8 cellular contexts compared by ENCODE assay signal in genomic region chr7:43954524-43955228, GRCh38. TPM values are rescaled to one million over a fixed set of nuclear protein-coding genes. Genes with fewer than 3 reads are reported as not detected.
DNase-seq lines count a peak whose midpoint lies in the region; ATAC-seq, FAIRE-seq and TF ChIP-seq lines count a peak whose summit lies in the region.

No MANE protein-coding gene starts in this region.

- DNase-seq in ELR (ENCODE audit: low read depth) (peak; percentile 79), NT2/D1 (ENCODE audit: low read depth, low spot score) (peak; percentile 65), mammary epithelial cell (peak; percentile 66), left kidney (ENCODE audit: low read depth, low spot score) (peak; percentile 69), ovary (no peak)
- no peak for DNase-seq in activated effector memory CD4-positive, alpha-beta T cell treated with Interleukin-2 at 50 U/mL for 16 hours

- H3K4me1 ChIP-seq in NT2/D1 (ENCODE audit: insufficient read depth, insufficient read length) (no peaks in the 10 kb centered on the region), mammary epithelial cell (ENCODE audit: insufficient read depth, low read length) (no peaks in the 10 kb centered on the region), ovary (ENCODE audit: insufficient read depth) (no peaks in the 10 kb centered on the region)

- in situ Hi-C loops in mammary epithelial cell (cut with MboI; ENCODE audit: low sequenced_read_pairs in 2 of 2), result no loop called here

- intact Hi-C loops in mammary epithelial cell (cut with micrococcal nuclease), result loop anchor here (2.0 to 5.0 kb wide), 2 partner anchors 114 to 227 kb away; partner anchors contain the start of gene COA1
- intact Hi-C loops in ovary (cut with DNase I), result no loop called here

- H2AFZ ChIP-seq in mammary epithelial cell (ENCODE audit: low read depth, low read length), result no peak overlapping the region

- peak; percentile 59 for ATAC-seq in HG02870 (IDR thresholded peaks at IDR 0.05; ENCODE audit: unreplicated experiment)

- H3K9ac ChIP-seq in NT2/D1 (ENCODE audit: insufficient read length, low read depth), result no peak overlapping the region
- no peak overlapping the region for H3K9ac ChIP-seq in mammary epithelial cell (ENCODE audit: insufficient read depth, low read length)

- H3K4me3 ChIP-seq in NT2/D1 (ENCODE audit: insufficient read length, low read depth) (no peak overlapping the region), mammary epithelial cell (replicated peaks in 1 of 3; ENCODE audit: insufficient read depth in 1 of 3, low read depth in 2 of 3, low read length in 3 of 3) (no peak overlapping the region), ovary (no peak overlapping the region)

- WGBS in mammary epithelial cell (ENCODE audit: low coverage, missing lambda C conversion rate), result 69% methylated on average over 3 of the region's 3 CpGs
- 46 to 64% (median 51%) methylated on average over 3 of the region's 3 CpGs for WGBS in ovary, 3 donors

- no peaks in the 10 kb centered on the region for H3K27me3 ChIP-seq in NT2/D1 (ENCODE audit: insufficient read depth, insufficient read length)
- no peaks in the 10 kb centered on the region for H3K27me3 ChIP-seq in mammary epithelial cell (ENCODE audit: insufficient read depth, low read length)
- H3K27me3 ChIP-seq in ovary, result no peaks in the 10 kb centered on the region

- FAIRE-seq in A204.1 (lab: Jason Lieb, UNC), result peak; percentile 56

- H3K27ac ChIP-seq in mammary epithelial cell (ENCODE audit: insufficient read depth, low read depth, low read length) (no peak overlapping the region), ovary (no peak overlapping the region)

- TF ChIP-seq EP300 in ovary (IDR thresholded peaks at IDR 0.05), result no peak

- H3K79me2 ChIP-seq in mammary epithelial cell (ENCODE audit: insufficient read depth, low read length), result no peaks in the 10 kb centered on the region

- no peaks in the 10 kb centered on the region for H4K20me1 ChIP-seq in mammary epithelial cell (ENCODE audit: insufficient read depth, low read length)

- BruUV-seq in mammary epithelial cell (replicated peaks; lab: Mats Ljungman, UMichigan), result no TSS peak

- no peak overlapping the region for H3K4me2 ChIP-seq in mammary epithelial cell (ENCODE audit: insufficient read depth, low read depth, low read length)

- H3K36me3 ChIP-seq in NT2/D1 (ENCODE audit: insufficient read depth, insufficient read length, low read length), result peaks cover 9% of the 10 kb centered on the region
- no peaks in the 10 kb centered on the region for H3K36me3 ChIP-seq in mammary epithelial cell (ENCODE audit: insufficient read depth, low read length)
- no peaks in the 10 kb centered on the region for H3K36me3 ChIP-seq in ovary

- dilution Hi-C loops in mammary epithelial cell (cut with HindIII; ENCODE audit: low sequenced_read_pairs), result no loop called here

- TF ChIP-seq CTCF in mammary epithelial cell (conservative IDR thresholded peaks at IDR 0.05 in 1 of 2, IDR thresholded peaks at IDR 0.05 in 1 of 2; ENCODE audit: extremely low read depth in 1 of 2, insufficient read depth in 1 of 2, low read depth in 1 of 2, low read length in 2 of 2) (peak; percentile 56 to 73), ovary (IDR thresholded peaks at IDR 0.05) (no peak)

- CTCF ChIA-PET in mammary epithelial cell (lab: Charles Lee; ENCODE audit: low non-redundant PET), result interaction anchor here (0.5 kb wide), 1 partner anchor 114 kb away, joined by 7 read pairs; no protein-coding TSS in a partner anchor

- no peak for TF ChIP-seq POLR2A in ovary (IDR thresholded peaks at IDR 0.05)

- H3K9me3 ChIP-seq in NT2/D1 (ENCODE audit: insufficient read depth, low read length), result no peaks in the 10 kb centered on the region
- no peaks in the 10 kb centered on the region for H3K9me3 ChIP-seq in mammary epithelial cell (replicated peaks; ENCODE audit: insufficient read depth, low read length)
- no peaks in the 10 kb centered on the region for H3K9me3 ChIP-seq in ovary

RNA-seq across cellular contexts. Expression of gene UBE2D4, which starts 28.4 kb away (rescaled TPM):
- total RNA-seq in mammary epithelial cell, result 1 to 10 TPM; 3.9 to 7.7 TPM
- 8.7 TPM for polyA plus RNA-seq in mammary epithelial cell
- 8.8 TPM for polyA minus RNA-seq in mammary epithelial cell
- total RNA-seq in ovary, result 10 to 100 TPM in 6 of 7 donors, 1 to 10 TPM in 1; 9.1 to 24.8 (median 19.1) TPM
- polyA plus RNA-seq in ovary, result 10 to 100 TPM in 1 of 2 donors, 1 to 10 TPM in 1; 9.9 to 32.1 TPM

RNA-seq across cellular contexts. Expression of gene SPDYE1, which starts 43.0 kb away (rescaled TPM):
- under 1 TPM in 1 of 2 donors, not detected in 1; under 0.01 TPM for total RNA-seq in mammary epithelial cell
- not detected for polyA plus RNA-seq in mammary epithelial cell
- not detected for polyA minus RNA-seq in mammary epithelial cell
- under 1 TPM in 3 of 7 donors, not detected in 4; 0.10 to 0.17 (median 0.13) TPM for total RNA-seq in ovary
- polyA plus RNA-seq in ovary, result under 1 TPM in 1 of 2 donors, not detected in 1; 0.02 TPM

RNA-seq across cellular contexts. Expression of gene URGCP, which starts 48.3 kb away (rescaled TPM):
- total RNA-seq in mammary epithelial cell (10 to 100 TPM; 28.0 to 40.5 TPM), ovary (10 to 100 TPM; 20.9 to 41.0 (median 38.8) TPM)
- polyA plus RNA-seq in mammary epithelial cell (21.8 TPM), ovary (10 to 100 TPM; 19.3 to 55.1 TPM)
- polyA minus RNA-seq in mammary epithelial cell, result 76.9 TPM

Comparison
In these comparisons a context has a peak if more than half of its experiments do, and no peak if none do; other contexts are left out.
1. DNase-seq: peak in ELR (single experiment), NT2/D1 (single experiment), mammary epithelial cell (single experiment) and left kidney (single experiment); none in ovary (0 of 5) and activated effector memory CD4-positive, alpha-beta T cell treated with Interleukin-2 at 50 U/mL for 16 hours (single experiment).
2. CTCF ChIP-seq: peak in mammary epithelial cell (2 of 2); none in ovary (0 of 3).